Comparison of ENCODE assay signal across 9 cellular contexts in the genomic region with DNA sequence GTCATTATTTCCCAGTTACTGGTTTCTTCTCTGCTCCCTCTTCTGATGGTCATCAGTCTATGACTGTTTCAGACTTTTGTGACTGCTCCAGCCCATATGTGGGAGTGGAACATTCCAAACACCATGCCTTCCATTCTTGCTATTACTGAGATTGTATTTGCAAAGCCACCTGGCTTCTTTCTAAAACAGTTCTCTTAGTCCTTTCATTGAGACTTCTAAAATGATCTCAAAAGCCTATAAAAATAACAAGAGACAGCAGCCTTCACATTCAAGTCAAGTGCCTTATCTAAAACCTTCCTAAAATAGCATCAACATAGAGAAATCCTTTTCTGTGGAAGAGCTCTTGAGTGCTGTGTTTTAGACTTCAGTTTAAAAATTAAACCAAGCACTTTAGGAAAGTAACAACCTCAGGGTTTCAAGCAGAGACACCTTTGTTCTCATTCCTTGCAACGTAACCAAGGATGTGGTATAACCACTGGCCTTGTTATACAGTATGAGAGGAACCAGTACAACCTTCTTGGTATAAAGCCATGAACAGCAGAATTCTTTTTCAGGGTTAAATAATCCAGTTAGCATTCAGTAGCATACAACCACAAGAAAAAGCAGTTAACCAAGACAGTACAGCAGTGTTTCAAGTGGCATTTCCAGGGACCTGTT.
A peak's percentile ranks its signal among the peaks of the same experiment; 100 is the strongest.
DNase-seq lines count a peak whose midpoint lies in the region; ATAC-seq and TF ChIP-seq lines count a peak whose summit lies in the region.
"Had no signal": no experiment of that assay in that cellular context is flagged by ENCODE, and none has a peak within 500 bp of the region (broad histone marks: within the 10 kb centered on the region; RNA-seq: fewer than 3 reads in every experiment).

No MANE protein-coding gene starts in this region.

- H3K36me3 ChIP-seq in brain microvascular endothelial cell (replicated peaks) (peaks cover 45% of the 10 kb centered on the region), Caco-2 (ENCODE audit: control insufficient read depth, insufficient read depth, low read length) (no peaks in the 10 kb centered on the region; the same call in 1 of the 2 replicates)

- peak overlapping the region; percentile 91 for H3K27ac Mint-ChIP-seq in activated CD8-positive, alpha-beta memory T cell treated with anti-CD3 and anti-CD28 coated beads, Interleukin-2, amount 10 ng/mL, durations not matched to agents 7 days and 5 days
- peak overlapping the region; percentile 89 for H3K27ac Mint-ChIP-seq in stimulated activated naive B cell treated with anti-CD40 and anti-IgM and Interleukin-4, amounts not matched to agents 10 μg/mL and 1 μg/mL and 100 μg/mL, for 72 hours
- H3K27ac Mint-ChIP-seq in MCF 10A (ENCODE audit: low read depth, unreplicated experiment) (no peak overlapping the region), Caco-2 (ENCODE audit: unreplicated experiment) (no peak overlapping the region)

- no peaks in the 10 kb centered on the region for H3K27me3 Mint-ChIP-seq in activated CD8-positive, alpha-beta memory T cell treated with anti-CD3 and anti-CD28 coated beads, Interleukin-2, amount 10 ng/mL, durations not matched to agents 7 days and 5 days
- H3K27me3 Mint-ChIP-seq in stimulated activated naive B cell treated with anti-CD40 and anti-IgM and Interleukin-4, amounts not matched to agents 10 μg/mL and 1 μg/mL and 100 μg/mL, for 72 hours: no peaks in the 10 kb centered on the region
- no peaks in the 10 kb centered on the region for H3K27me3 Mint-ChIP-seq in MCF 10A (ENCODE audit: insufficient read depth, unreplicated experiment)
- H3K27me3 Mint-ChIP-seq in Caco-2 (ENCODE audit: insufficient read depth, unreplicated experiment): no peaks in the 10 kb centered on the region

- peaks cover 68% of the 10 kb centered on the region for H3K4me1 Mint-ChIP-seq in activated CD8-positive, alpha-beta memory T cell treated with anti-CD3 and anti-CD28 coated beads, Interleukin-2, amount 10 ng/mL, durations not matched to agents 7 days and 5 days
- H3K4me1 Mint-ChIP-seq in stimulated activated naive B cell treated with anti-CD40 and anti-IgM and Interleukin-4, amounts not matched to agents 10 μg/mL and 1 μg/mL and 100 μg/mL, for 72 hours: peaks cover 41 to 61% of the 10 kb centered on the region in 2 donors
- H3K4me1 Mint-ChIP-seq in MCF 10A (ENCODE audit: insufficient read depth, unreplicated experiment) (peaks cover 16% of the 10 kb centered on the region), Caco-2 (ENCODE audit: low read depth, unreplicated experiment) (no peaks in the 10 kb centered on the region)

- H3K27me3 ChIP-seq in brain microvascular endothelial cell (replicated peaks) (no peaks in the 10 kb centered on the region), Caco-2 (replicated peaks; ENCODE audit: control insufficient read depth, insufficient read depth, low read length) (no peaks in the 10 kb centered on the region)

- H3K9me3 ChIP-seq in Caco-2: no peaks in the 10 kb centered on the region

- peak overlapping the region; percentile 54 for H3K4me3 Mint-ChIP-seq in activated CD8-positive, alpha-beta memory T cell treated with anti-CD3 and anti-CD28 coated beads, Interleukin-2, amount 10 ng/mL, durations not matched to agents 7 days and 5 days
- peak overlapping the region; percentile 61 to 64 for H3K4me3 Mint-ChIP-seq in stimulated activated naive B cell treated with anti-CD40 and anti-IgM and Interleukin-4, amounts not matched to agents 10 μg/mL and 1 μg/mL and 100 μg/mL, for 72 hours
- H3K4me3 Mint-ChIP-seq in MCF 10A (ENCODE audit: unreplicated experiment): no peak overlapping the region
- H3K4me3 Mint-ChIP-seq in Caco-2 (ENCODE audit: unreplicated experiment): no peak overlapping the region

- BruUV-seq in MCF 10A (replicated peaks; lab: Mats Ljungman, UMichigan) (no TSS peak), Caco-2 (replicated peaks; lab: Mats Ljungman, UMichigan) (no TSS peak)

- H3K4me1 ChIP-seq in Caco-2: no peaks in the 10 kb centered on the region

- H3K27ac ChIP-seq in brain microvascular endothelial cell: peak overlapping the region; percentile 35
- H3K27ac ChIP-seq: SK-N-MC had no signal

- peak; percentile 66 for DNase-seq in activated CD8-positive, alpha-beta memory T cell treated with anti-CD3 and anti-CD28 coated beads, Interleukin-2, amount 10 ng/mL, durations not matched to agents 7 days and 5 days
- no peak for DNase-seq in activated CD8-positive, alpha-beta memory T cell treated with anti-CD3 and anti-CD28 coated beads for 24 hours
- DNase-seq in brain microvascular endothelial cell (peak; percentile 24), MCF 10A (ENCODE audit: unreplicated experiment) (no peak), Caco-2 (no peak)
- no peak for DNase-seq in stimulated activated naive B cell treated with anti-CD40 and anti-IgM and Interleukin-4, amounts not matched to agents 10 μg/mL and 1 μg/mL and 100 μg/mL, for 72 hours
- DNase-seq in stimulated activated CD4-positive, alpha-beta T cell treated with anti-CD3 and anti-CD28 coated beads, Interleukin-12 subunit alpha, Interleukin-12 subunit beta, amount 100 ng/mL, for 4 hours: no peak

- H3K36me3 Mint-ChIP-seq in activated CD8-positive, alpha-beta memory T cell treated with anti-CD3 and anti-CD28 coated beads, Interleukin-2, amount 10 ng/mL, durations not matched to agents 7 days and 5 days: peaks cover 82% of the 10 kb centered on the region
- peaks cover 64 to 79% of the 10 kb centered on the region in 2 donors for H3K36me3 Mint-ChIP-seq in stimulated activated naive B cell treated with anti-CD40 and anti-IgM and Interleukin-4, amounts not matched to agents 10 μg/mL and 1 μg/mL and 100 μg/mL, for 72 hours
- H3K36me3 Mint-ChIP-seq in MCF 10A (ENCODE audit: insufficient read depth, unreplicated experiment) (peaks cover 88% of the 10 kb centered on the region), Caco-2 (ENCODE audit: insufficient read depth, unreplicated experiment) (peaks cover 50% of the 10 kb centered on the region)

- intact Hi-C loops in MCF 10A (cut with micrococcal nuclease): no loop called here
- intact Hi-C loops in Caco-2 (cut with micrococcal nuclease; ENCODE audit: unreplicated experiment): no loop called here

- H3K4me3 ChIP-seq in brain microvascular endothelial cell (ENCODE audit: low read depth, low read length): no peak overlapping the region
- H3K4me3 ChIP-seq in Caco-2 (ENCODE audit: low read depth, low read length): no peak overlapping the region
- H3K4me3 ChIP-seq: SK-N-MC had no signal

- peaks cover 2% of the 10 kb centered on the region for H3K9me3 Mint-ChIP-seq in activated CD8-positive, alpha-beta memory T cell treated with anti-CD3 and anti-CD28 coated beads, Interleukin-2, amount 10 ng/mL, durations not matched to agents 7 days and 5 days (ENCODE audit: low read depth)
- no peaks in the 10 kb centered on the region for H3K9me3 Mint-ChIP-seq in stimulated activated naive B cell treated with anti-CD40 and anti-IgM and Interleukin-4, amounts not matched to agents 10 μg/mL and 1 μg/mL and 100 μg/mL, for 72 hours
- H3K9me3 Mint-ChIP-seq in MCF 10A (ENCODE audit: unreplicated experiment): no peaks in the 10 kb centered on the region
- no peaks in the 10 kb centered on the region for H3K9me3 Mint-ChIP-seq in Caco-2 (ENCODE audit: unreplicated experiment)

- POLR2A ChIA-PET in MCF 10A (lab: Yijun Ruan, JAX): no interaction called here
- POLR2A ChIA-PET in Caco-2 (lab: Charles Lee): no interaction called here

- CTCF ChIA-PET in activated CD8-positive, alpha-beta memory T cell treated with anti-CD3 and anti-CD28 coated beads, Interleukin-2, amount 10 ng/mL, durations not matched to agents 7 days and 5 days (lab: Charles Lee): interaction anchor here (0.7 to 2.8 kb wide), 5 partner anchors 11 to 599 kb away, joined by 3 to 21 read pairs (median 4); no protein-coding TSS in a partner anchor
- CTCF ChIA-PET in MCF 10A (lab: Yijun Ruan, JAX) (interaction anchor here (0.7 kb wide), 1 partner anchor 282 kb away, joined by 4 read pairs; no protein-coding TSS in a partner anchor), Caco-2 (lab: Charles Lee) (no interaction called here)

- peak; percentile 87 for ATAC-seq in activated CD8-positive, alpha-beta memory T cell treated with anti-CD3 and anti-CD28 coated beads, Interleukin-2, amount 10 ng/mL, durations not matched to agents 7 days and 5 days
- peak; percentile 71 for ATAC-seq in HG03066 (IDR thresholded peaks at IDR 0.05; ENCODE audit: low read depth, unreplicated experiment)
- ATAC-seq in stimulated activated naive B cell treated with anti-CD40 and anti-IgM and Interleukin-4, amounts not matched to agents 10 μg/mL and 1 μg/mL and 100 μg/mL, for 72 hours (replicated peaks): peak; percentile 83 to 84

- in situ Hi-C loops in brain microvascular endothelial cell (cut with HindIII; ENCODE audit: low pct_ligation_motif_present, low sequenced_read_pairs): no loop called here

- TF ChIP-seq CTCF in brain microvascular endothelial cell (IDR thresholded peaks at IDR 0.05; ENCODE audit: low read depth, low read length, missing control alignments) (no peak), MCF 10A (IDR thresholded peaks at IDR 0.05; ENCODE audit: unreplicated experiment) (no peak), Caco-2 (IDR thresholded peaks at IDR 0.05; ENCODE audit: insufficient read depth in 1 of 2, low read depth in 1 of 2, low read length in 1 of 2, severe bottlenecking in 1 of 2, unreplicated experiment in 1 of 2) (no peak)

Comparison
In these comparisons a context has a peak if more than half of its experiments do, and no peak if none do; other contexts are left out.
1. DNase-seq: peak in activated CD8-positive, alpha-beta memory T cell treated with anti-CD3 and anti-CD28 coated beads, Interleukin-2, amount 10 ng/mL, durations not matched to agents 7 days and 5 days (single experiment) and brain microvascular endothelial cell (single experiment); none in activated CD8-positive, alpha-beta memory T cell treated with anti-CD3 and anti-CD28 coated beads for 24 hours (single experiment), stimulated activated naive B cell treated with anti-CD40 and anti-IgM and Interleukin-4, amounts not matched to agents 10 μg/mL and 1 μg/mL and 100 μg/mL, for 72 hours (single experiment), MCF 10A (single experiment), Caco-2 (0 of 2) and stimulated activated CD4-positive, alpha-beta T cell treated with anti-CD3 and anti-CD28 coated beads, Interleukin-12 subunit alpha, Interleukin-12 subunit beta, amount 100 ng/mL, for 4 hours (single experiment).
2. H3K27ac Mint-ChIP-seq: peak in activated CD8-positive, alpha-beta memory T cell treated with anti-CD3 and anti-CD28 coated beads, Interleukin-2, amount 10 ng/mL, durations not matched to agents 7 days and 5 days (single experiment) and stimulated activated naive B cell treated with anti-CD40 and anti-IgM and Interleukin-4, amounts not matched to agents 10 μg/mL and 1 μg/mL and 100 μg/mL, for 72 hours (single experiment); none in MCF 10A (single experiment) and Caco-2 (single experiment).
3. H3K4me3 Mint-ChIP-seq: peak in activated CD8-positive, alpha-beta memory T cell treated with anti-CD3 and anti-CD28 coated beads, Interleukin-2, amount 10 ng/mL, durations not matched to agents 7 days and 5 days (single experiment) and stimulated activated naive B cell treated with anti-CD40 and anti-IgM and Interleukin-4, amounts not matched to agents 10 μg/mL and 1 μg/mL and 100 μg/mL, for 72 hours (2 of 2); none in MCF 10A (single experiment) and Caco-2 (single experiment).
4. Peak in every context shown above with its lines, with median percentiles within 50 percentile points of each other: ATAC-seq.